8 cellular contexts compared by ENCODE assay signal in the genomic region with DNA sequence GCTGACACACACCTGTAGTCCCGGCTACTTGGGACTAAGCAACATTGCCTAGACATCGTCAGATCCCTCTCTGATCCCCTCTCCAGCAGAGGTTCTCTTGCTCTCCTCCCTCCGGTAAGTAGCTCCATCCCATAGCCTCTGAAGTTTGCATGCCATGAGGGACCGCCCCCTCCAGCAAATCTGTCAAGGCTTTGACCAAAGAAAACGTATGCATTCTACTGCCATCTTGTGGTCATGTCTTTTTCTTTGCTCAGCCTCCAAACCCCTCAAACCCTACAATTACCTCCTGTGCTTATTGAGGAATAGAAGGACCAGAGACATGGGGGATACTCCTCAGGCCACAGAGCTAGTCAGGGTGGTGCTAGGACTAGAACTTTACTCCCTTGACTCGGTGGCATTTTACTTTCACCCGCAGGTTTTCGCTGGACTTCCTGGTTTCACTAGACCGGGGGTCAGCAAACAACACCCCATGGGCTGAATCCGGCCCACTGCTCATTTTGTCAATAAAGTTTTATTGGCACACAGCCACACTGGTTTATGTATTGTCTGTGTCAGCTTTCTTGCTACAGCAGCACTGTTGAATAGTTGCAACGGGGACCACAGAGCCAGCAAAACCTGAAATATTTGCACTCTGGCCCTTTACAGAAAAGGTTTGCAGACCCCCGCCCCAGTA.
DNase-seq lines count a peak whose midpoint lies in the region; ATAC-seq and TF ChIP-seq lines count a peak whose summit lies in the region.

No MANE protein-coding gene starts in this region.

- TF ChIP-seq CTCF in C4-2B (conservative IDR thresholded peaks at IDR 0.05): peak; percentile 72
- TF ChIP-seq CTCF in GM23338 (conservative IDR thresholded peaks at IDR 0.05; ENCODE audit: low read depth in 2 of 2): peak; percentile 78 to 90
- TF ChIP-seq CTCF in kidney epithelial cell (IDR thresholded peaks at IDR 0.05; ENCODE audit: insufficient read depth, low read length, poor library complexity, severe bottlenecking): peak; percentile 27
- TF ChIP-seq CTCF in CD8-positive, alpha-beta T cell (IDR thresholded peaks at IDR 0.05): no peak

- H3K27ac ChIP-seq in C4-2B (no peak overlapping the region), GM23338 (ENCODE audit: low read depth) (no peak overlapping the region)
- H3K27ac ChIP-seq in CD8-positive, alpha-beta T cell (ENCODE audit: low read depth, low read length): no peak overlapping the region

- H3K27ac Mint-ChIP-seq in GM23338: no peak overlapping the region
- no peak overlapping the region for H3K27ac Mint-ChIP-seq in activated naive CD8-positive, alpha-beta T cell treated with anti-CD3 and anti-CD28 coated beads for 36 hours
- H3K27ac Mint-ChIP-seq in CD8-positive, alpha-beta T cell: no peak overlapping the region

- no peaks in the 10 kb centered on the region for H3F3A ChIP-seq in GM23338 (replicated peaks; ENCODE audit: low read depth)

- POLR2A ChIA-PET in CD8-positive, alpha-beta T cell (lab: Charles Lee): no interaction called here

- H3K9me3 Mint-ChIP-seq in GM23338: peaks cover 77% of the 10 kb centered on the region
- peaks cover 18% of the 10 kb centered on the region for H3K9me3 Mint-ChIP-seq in activated naive CD8-positive, alpha-beta T cell treated with anti-CD3 and anti-CD28 coated beads for 36 hours
- peaks cover 14% of the 10 kb centered on the region for H3K9me3 Mint-ChIP-seq in CD8-positive, alpha-beta T cell

- H3K4me1 Mint-ChIP-seq in GM23338: no peaks in the 10 kb centered on the region; the same call in 2 of the 3 replicates
- H3K4me1 Mint-ChIP-seq in activated naive CD8-positive, alpha-beta T cell treated with anti-CD3 and anti-CD28 coated beads for 36 hours: no peaks in the 10 kb centered on the region
- no peaks in the 10 kb centered on the region for H3K4me1 Mint-ChIP-seq in CD8-positive, alpha-beta T cell (ENCODE audit: low read depth)

- H3K4me3 ChIP-seq in GM23338 (no peak overlapping the region), kidney epithelial cell (ENCODE audit: low read depth, low read length) (no peak overlapping the region)
- H3K4me3 ChIP-seq in CD8-positive, alpha-beta T cell (ENCODE audit: low read depth, low read length): no peak overlapping the region

- CTCF ChIA-PET in CD8-positive, alpha-beta T cell (lab: Charles Lee): no interaction called here

- peak; percentile 92 for ATAC-seq in GM23338
- no peak for ATAC-seq in GM19467 (IDR thresholded peaks at IDR 0.05; ENCODE audit: unreplicated experiment)
- ATAC-seq in CD8-positive, alpha-beta T cell: no peak

- DNase-seq in GM23338 (ENCODE audit: low spot score): peak; percentile 94
- peak; percentile 69 for DNase-seq in NCI-H226
- peak; percentile 6 for DNase-seq in activated naive CD8-positive, alpha-beta T cell treated with anti-CD3 and anti-CD28 coated beads for 36 hours
- peak; percentile 16 for DNase-seq in kidney epithelial cell (ENCODE audit: low read depth)
- DNase-seq in middle frontal gyrus (ENCODE audit: extremely low spot score, low spot score): no peak
- DNase-seq in CD8-positive, alpha-beta T cell: no peak

- H2AFZ ChIP-seq in GM23338: no peak overlapping the region

- H3K27me3 ChIP-seq in GM23338 (ENCODE audit: insufficient read depth): no peaks in the 10 kb centered on the region
- no peaks in the 10 kb centered on the region for H3K27me3 ChIP-seq in kidney epithelial cell (ENCODE audit: control insufficient read depth, insufficient read depth, low read length)
- H3K27me3 ChIP-seq in CD8-positive, alpha-beta T cell (ENCODE audit: insufficient read depth, low read length): no peaks in the 10 kb centered on the region

- intact Hi-C loops in CD8-positive, alpha-beta T cell (cut with DNase I, micrococcal nuclease): no loop called here

- no peaks in the 10 kb centered on the region for H4K20me1 ChIP-seq in GM23338 (replicated peaks; ENCODE audit: insufficient read depth)

- no peaks in the 10 kb centered on the region for H3K9me2 ChIP-seq in GM23338 (ENCODE audit: insufficient read depth)

- peaks cover 9% of the 10 kb centered on the region for H3K27me3 Mint-ChIP-seq in GM23338 (ENCODE audit: insufficient read depth, low read depth, poor library complexity)
- peaks cover 15% of the 10 kb centered on the region for H3K27me3 Mint-ChIP-seq in activated naive CD8-positive, alpha-beta T cell treated with anti-CD3 and anti-CD28 coated beads for 36 hours
- peaks cover 19% of the 10 kb centered on the region for H3K27me3 Mint-ChIP-seq in CD8-positive, alpha-beta T cell (ENCODE audit: low read depth)

- H3K9me3 ChIP-seq in CD8-positive, alpha-beta T cell (ENCODE audit: low read length): peaks cover 3% of the 10 kb centered on the region

- H3K36me3 ChIP-seq in GM23338 (ENCODE audit: insufficient read depth) (no peaks in the 10 kb centered on the region), kidney epithelial cell (ENCODE audit: control insufficient read depth, insufficient read depth, low read length) (no peaks in the 10 kb centered on the region)
- H3K36me3 ChIP-seq in CD8-positive, alpha-beta T cell (ENCODE audit: insufficient read depth, low read length): no peaks in the 10 kb centered on the region

- H3K4me2 ChIP-seq in GM23338: no peak overlapping the region

- H3K4me3 Mint-ChIP-seq in GM23338: no peak overlapping the region
- no peak overlapping the region for H3K4me3 Mint-ChIP-seq in activated naive CD8-positive, alpha-beta T cell treated with anti-CD3 and anti-CD28 coated beads for 36 hours
- H3K4me3 Mint-ChIP-seq in CD8-positive, alpha-beta T cell: no peak overlapping the region

- H3K4me1 ChIP-seq in GM23338 (ENCODE audit: insufficient read depth): no peaks in the 10 kb centered on the region
- no peaks in the 10 kb centered on the region for H3K4me1 ChIP-seq in CD8-positive, alpha-beta T cell (ENCODE audit: insufficient read depth, low read length)

- H3K79me2 ChIP-seq in GM23338 (replicated peaks; ENCODE audit: insufficient read depth): no peaks in the 10 kb centered on the region

- H3K36me3 Mint-ChIP-seq in GM23338 (ENCODE audit: low read depth): peaks cover 33% of the 10 kb centered on the region
- peaks cover 3% of the 10 kb centered on the region for H3K36me3 Mint-ChIP-seq in activated naive CD8-positive, alpha-beta T cell treated with anti-CD3 and anti-CD28 coated beads for 36 hours
- H3K36me3 Mint-ChIP-seq in CD8-positive, alpha-beta T cell: no peaks in the 10 kb centered on the region

TF ChIP-seq in GM23338, 12 proteins besides CTCF, POLR2A, EP300 and RAD21 (continues in another document):
- TF ChIP-seq ZNF114 (CRISPR knock-in tag; IDR thresholded peaks at IDR 0.05): no peak
- no peak for TF ChIP-seq EZH2phosphoT487 (IDR thresholded peaks at IDR 0.05; ENCODE audit: unreplicated experiment)
- TF ChIP-seq EZH2 (IDR thresholded peaks at IDR 0.05; ENCODE audit: low read depth, unreplicated experiment): no peak
- TF ChIP-seq, protein P1, sequence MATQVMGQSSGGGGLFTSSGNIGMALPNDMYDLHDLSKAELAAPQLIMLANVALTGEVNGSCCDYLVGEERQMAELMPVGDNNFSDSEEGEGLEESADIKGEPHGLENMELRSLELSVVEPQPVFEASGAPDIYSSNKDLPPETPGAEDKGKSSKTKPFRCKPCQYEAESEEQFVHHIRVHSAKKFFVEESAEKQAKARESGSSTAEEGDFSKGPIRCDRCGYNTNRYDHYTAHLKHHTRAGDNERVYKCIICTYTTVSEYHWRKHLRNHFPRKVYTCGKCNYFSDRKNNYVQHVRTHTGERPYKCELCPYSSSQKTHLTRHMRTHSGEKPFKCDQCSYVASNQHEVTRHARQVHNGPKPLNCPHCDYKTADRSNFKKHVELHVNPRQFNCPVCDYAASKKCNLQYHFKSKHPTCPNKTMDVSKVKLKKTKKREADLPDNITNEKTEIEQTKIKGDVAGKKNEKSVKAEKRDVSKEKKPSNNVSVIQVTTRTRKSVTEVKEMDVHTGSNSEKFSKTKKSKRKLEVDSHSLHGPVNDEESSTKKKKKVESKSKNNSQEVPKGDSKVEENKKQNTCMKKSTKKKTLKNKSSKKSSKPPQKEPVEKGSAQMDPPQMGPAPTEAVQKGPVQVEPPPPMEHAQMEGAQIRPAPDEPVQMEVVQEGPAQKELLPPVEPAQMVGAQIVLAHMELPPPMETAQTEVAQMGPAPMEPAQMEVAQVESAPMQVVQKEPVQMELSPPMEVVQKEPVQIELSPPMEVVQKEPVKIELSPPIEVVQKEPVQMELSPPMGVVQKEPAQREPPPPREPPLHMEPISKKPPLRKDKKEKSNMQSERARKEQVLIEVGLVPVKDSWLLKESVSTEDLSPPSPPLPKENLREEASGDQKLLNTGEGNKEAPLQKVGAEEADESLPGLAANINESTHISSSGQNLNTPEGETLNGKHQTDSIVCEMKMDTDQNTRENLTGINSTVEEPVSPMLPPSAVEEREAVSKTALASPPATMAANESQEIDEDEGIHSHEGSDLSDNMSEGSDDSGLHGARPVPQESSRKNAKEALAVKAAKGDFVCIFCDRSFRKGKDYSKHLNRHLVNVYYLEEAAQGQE (IDR thresholded peaks at IDR 0.05; ENCODE audit: unreplicated experiment): no peak
- TF ChIP-seq, protein P2, sequence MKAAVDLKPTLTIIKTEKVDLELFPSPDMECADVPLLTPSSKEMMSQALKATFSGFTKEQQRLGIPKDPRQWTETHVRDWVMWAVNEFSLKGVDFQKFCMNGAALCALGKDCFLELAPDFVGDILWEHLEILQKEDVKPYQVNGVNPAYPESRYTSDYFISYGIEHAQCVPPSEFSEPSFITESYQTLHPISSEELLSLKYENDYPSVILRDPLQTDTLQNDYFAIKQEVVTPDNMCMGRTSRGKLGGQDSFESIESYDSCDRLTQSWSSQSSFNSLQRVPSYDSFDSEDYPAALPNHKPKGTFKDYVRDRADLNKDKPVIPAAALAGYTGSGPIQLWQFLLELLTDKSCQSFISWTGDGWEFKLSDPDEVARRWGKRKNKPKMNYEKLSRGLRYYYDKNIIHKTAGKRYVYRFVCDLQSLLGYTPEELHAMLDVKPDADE (IDR thresholded peaks at IDR 0.05): no peak
- TF ChIP-seq NANOG (IDR thresholded peaks at IDR 0.05; ENCODE audit: borderline replicate concordance): no peak
- no peak for TF ChIP-seq STAT1 (IDR thresholded peaks at IDR 0.05; ENCODE audit: unreplicated experiment)

Comparison
In these comparisons a context has a peak if more than half of its experiments do, and no peak if none do; other contexts are left out.
1. DNase-seq: peak in GM23338 (single experiment), NCI-H226 (single experiment), activated naive CD8-positive, alpha-beta T cell treated with anti-CD3 and anti-CD28 coated beads for 36 hours (single experiment) and kidney epithelial cell (single experiment); none in middle frontal gyrus (single experiment) and CD8-positive, alpha-beta T cell (0 of 7).